Comparison of ENCODE assay signal across 28 cellular contexts in genomic region chr19:22533761-22534160, GRCh38.
"Had no signal": no experiment of that assay in that cellular context is flagged by ENCODE, and none has a peak within 500 bp of the region (broad histone marks: within the 10 kb centered on the region; RNA-seq: fewer than 3 reads in every experiment).

No MANE protein-coding gene starts in this region.

- H3K9me3 ChIP-seq: lower lobe of right lung had no signal

- H3K4me3 ChIP-seq: hepatocyte, left lung, lower lobe of right lung, mucosa of descending colon had no signal

- FAIRE-seq: colon, endometrium, kidney had no signal

- DNase-seq: dermis blood vessel endothelial cell; dorsolateral prefrontal cortex; effector CD4-positive, alpha-beta T cell; effector memory CD4-positive, alpha-beta T cell; erythroblast; esophagus squamous epithelium; foreskin fibroblast; foreskin melanocyte; heart left ventricle; hypothalamus; immature natural killer cell; islet precursor cell; kidney; kidney glomerular epithelial cell; left lung; left ventricle myocardium superior; lower lobe of right lung; mesenchymal stem cell; mucosa of descending colon; naive B cell; naive thymus-derived CD8-positive, alpha-beta T cell had no signal

- H3K79me2 ChIP-seq: hepatocyte had no signal

- H3K36me3 ChIP-seq: esophagus squamous epithelium, gastroesophageal sphincter, heart left ventricle, left lung, lower lobe of right lung had no signal

- H3K4me1 ChIP-seq: esophagus squamous epithelium, left lung, lower lobe of right lung had no signal

- H3K27me3 ChIP-seq: hepatocyte had no signal

- ATAC-seq: esophagus mucosa; gastroesophageal sphincter; heart left ventricle; left lung; left ventricle myocardium superior; mucosa of descending colon; naive thymus-derived CD8-positive, alpha-beta T cell had no signal

- H2AFZ ChIP-seq: hepatocyte had no signal

- H3K4me2 ChIP-seq: hepatocyte had no signal

- H3K27ac ChIP-seq: coronary artery, dorsolateral prefrontal cortex, epithelial cell of prostate, hepatocyte, left lung, lower lobe of right lung had no signal
